In the genomic region with DNA sequence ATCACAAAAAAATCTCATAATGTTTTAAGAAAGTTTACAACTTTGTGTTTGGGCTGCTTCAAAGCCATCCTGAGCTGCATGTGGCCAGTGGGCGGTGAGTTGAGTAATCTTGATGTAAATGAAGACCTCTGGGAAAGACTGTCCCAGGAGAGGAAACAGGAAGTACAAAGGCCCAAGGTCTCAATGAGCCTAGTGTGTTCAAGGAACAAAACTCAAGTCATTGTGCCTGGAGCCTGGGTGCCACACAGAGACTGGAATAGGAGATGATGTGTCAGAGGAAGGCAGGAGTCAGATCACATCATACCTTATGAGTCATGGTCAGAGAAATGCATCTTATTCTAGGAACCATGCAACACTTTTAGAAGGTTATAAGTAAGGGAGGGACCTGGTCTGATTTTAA, we compare ENCODE assay signal across 9 cellular contexts. TPM values are rescaled to one million over a fixed set of nuclear protein-coding genes. Genes with fewer than 3 reads are reported as not detected.
DNase-seq lines count a peak whose midpoint lies in the region; ATAC-seq and TF ChIP-seq lines count a peak whose summit lies in the region.
"Had no signal": no experiment of that assay in that cellular context is flagged by ENCODE, and none has a peak within 500 bp of the region (broad histone marks: within the 10 kb centered on the region; RNA-seq: fewer than 3 reads in every experiment).

No MANE protein-coding gene starts in this region.

- peak; percentile 93 for DNase-seq in A673 (ENCODE audit: low spot score)
- DNase-seq in HK-2 (ENCODE audit: unreplicated experiment): peak; percentile 49
- peak; percentile 72 for DNase-seq in epithelial cell of proximal tubule (ENCODE audit: low read depth)
- DNase-seq in SHP77 treated with DMSO at 0.1 percent for 48 hours (lab: John Stamatoyannopoulos, UW): no peak
- DNase-seq in Ammon's horn (ENCODE audit: low spot score): no peak
- DNase-seq in HUDEP-2 (lab: John Stamatoyannopoulos, UW; ENCODE audit: unreplicated experiment in 76 of 76): no peak

- H3K4me1 ChIP-seq in A673 (ENCODE audit: insufficient read depth, low read length, poor library complexity, severe bottlenecking): peaks cover 20% of the 10 kb centered on the region

- ATAC-seq in GM19043 (IDR thresholded peaks at IDR 0.05; ENCODE audit: low read depth, unreplicated experiment): peak; percentile 55
- ATAC-seq in GM19467 (IDR thresholded peaks at IDR 0.05; ENCODE audit: unreplicated experiment): no peak

- H3K9me3 ChIP-seq in A673 (ENCODE audit: low read depth, low read length, poor library complexity, severe bottlenecking): no peaks in the 10 kb centered on the region

- H3K4me3 ChIP-seq in A673 (ENCODE audit: low read depth, low read length, poor library complexity, severe bottlenecking): no peak overlapping the region
- H3K4me3 ChIP-seq in epithelial cell of proximal tubule (ENCODE audit: low read depth, low read length): no peak overlapping the region

- H3K27me3 ChIP-seq in A673 (replicated peaks; ENCODE audit: insufficient read depth, low read depth, low read length, poor library complexity): no peaks in the 10 kb centered on the region

- no peak overlapping the region for H3K27ac ChIP-seq in A673 (ENCODE audit: low read depth, low read length, poor library complexity, severe bottlenecking)

- no peaks in the 10 kb centered on the region for H3K36me3 ChIP-seq in A673 (ENCODE audit: insufficient read depth, low read length, poor library complexity, severe bottlenecking)

- CTCF ChIA-PET in A673 (lab: Charles Lee): no interaction called here

- BruUV-seq in A673 (replicated peaks; lab: Mats Ljungman, UMichigan): no TSS peak

- intact Hi-C loops in A673 (cut with micrococcal nuclease; ENCODE audit: unreplicated experiment): no loop called here

- POLR2A ChIA-PET in A673 (lab: Charles Lee; ENCODE audit: low non-redundant PET): no interaction called here

- no peak for TF ChIP-seq CTCF in A673 (conservative IDR thresholded peaks at IDR 0.05; ENCODE audit: low read depth, low read length)
- TF ChIP-seq CTCF in epithelial cell of proximal tubule (conservative IDR thresholded peaks at IDR 0.05; ENCODE audit: low read depth, low read length): no peak

RNA-seq across cellular contexts. Expression of gene COL19A1, which starts 51.5 kb away (rescaled TPM):
- total RNA-seq in A673 (2021) (0.31 and 0.37 TPM in 2 replicates), epithelial cell of proximal tubule (under 0.01 TPM in 1 of 2 replicates, not detected in the other)
- total RNA-seq: T-helper 1 cell treated with Interleukin-12 subunit alpha and Interleukin-12 subunit beta and Interleukin-4 antibody, amounts not matched to agents 30 ng/mL and 1 ng/mL, for 36 hours had no signal

Comparison
In these comparisons a context has a peak if more than half of its experiments do, and no peak if none do; other contexts are left out.
1. DNase-seq: peak in A673 (single experiment), HK-2 (single experiment) and epithelial cell of proximal tubule (single experiment); none in SHP77 treated with DMSO at 0.1 percent for 48 hours (single experiment), Ammon's horn (single experiment) and HUDEP-2 (0 of 76).